In genomic region chr19:14536926-14537692, GRCh38 we compare ENCODE assay signal across 9 cellular contexts. TPM values are rescaled to one million over a fixed set of nuclear protein-coding genes. Genes with fewer than 3 reads are reported as not detected.
A peak's percentile ranks its signal among the peaks of the same experiment; 100 is the strongest.
DNase-seq lines count a peak whose midpoint lies in the region; ATAC-seq, FAIRE-seq and TF ChIP-seq lines count a peak whose summit lies in the region.
"Had no signal": no experiment of that assay in that cellular context is flagged by ENCODE, and none has a peak within 500 bp of the region (broad histone marks: within the 10 kb centered on the region; RNA-seq: fewer than 3 reads in every experiment).

No MANE protein-coding gene starts in this region.

- dilution Hi-C loops in endothelial cell of umbilical vein (cut with MboI; ENCODE audit: extremely low pct_ligation_motif_present, low sequenced_read_pairs): no loop called here

- CTCF ChIA-PET in endothelial cell of umbilical vein (lab: Charles Lee): interaction anchor here (0.6 kb wide), 1 partner anchor 137 kb away, joined by 3 read pairs; no protein-coding TSS in a partner anchor
- CTCF ChIA-PET in naive thymus-derived CD4-positive, alpha-beta T cell (lab: Charles Lee): interaction anchor here (0.6 to 0.8 kb wide), 2 partner anchors 31 to 42 kb away, joined by 3 read pairs; no protein-coding TSS in a partner anchor

- no peaks in the 10 kb centered on the region for H3K36me3 Mint-ChIP-seq in T-helper 17 cell (ENCODE audit: low read depth)
- peaks cover 0 to 13% (median 5%) of the 10 kb centered on the region in 5 donors for H3K36me3 Mint-ChIP-seq in naive thymus-derived CD4-positive, alpha-beta T cell

- no peaks in the 10 kb centered on the region for H3K27me3 ChIP-seq in endothelial cell of umbilical vein (ENCODE audit: control insufficient read depth in 2 of 2, insufficient read depth in 2 of 2, low read length in 2 of 2)
- H3K27me3 ChIP-seq in naive thymus-derived CD4-positive, alpha-beta T cell (ENCODE audit: control insufficient read depth in 2 of 2, insufficient read depth in 2 of 2, low read length in 2 of 2): no peaks in the 10 kb centered on the region

- no peak overlapping the region for H3K9ac ChIP-seq in endothelial cell of umbilical vein (replicated peaks; ENCODE audit: extremely low read depth, insufficient read depth, low read length)

- no peaks in the 10 kb centered on the region for H3K9me3 Mint-ChIP-seq in naive thymus-derived CD4-positive, alpha-beta T cell

- no peaks in the 10 kb centered on the region for H4K20me1 ChIP-seq in endothelial cell of umbilical vein (replicated peaks; ENCODE audit: control insufficient read depth, extremely low read depth, insufficient read depth, low read length)

- POLR2A ChIA-PET in endothelial cell of umbilical vein (lab: Charles Lee): interaction anchor here (1.3 kb wide), 1 partner anchor 18 kb away, joined by 3 read pairs; no protein-coding TSS in a partner anchor
- POLR2A ChIA-PET in naive thymus-derived CD4-positive, alpha-beta T cell (lab: Charles Lee): interaction anchor here (0.5 to 34.0 kb wide), 7 partner anchors 8 to 1332 kb away, joined by 3 to 1101 read pairs (median 3); partner anchors contain the start of genes DNAJB1 and GIPC1

- no peak overlapping the region for H2AFZ ChIP-seq in endothelial cell of umbilical vein (ENCODE audit: low read depth, low read length)

- H3K27ac ChIP-seq in endothelial cell of umbilical vein (ENCODE audit: insufficient read depth, low read depth, low read length): no peak overlapping the region
- H3K27ac ChIP-seq in naive thymus-derived CD4-positive, alpha-beta T cell (ENCODE audit: low read depth, low read length): peak overlapping the region; percentile 41

- ATAC-seq in T-helper 17 cell (peak; percentile 68), HG03469 (IDR thresholded peaks at IDR 0.05; ENCODE audit: unreplicated experiment) (no peak), GM18867 (IDR thresholded peaks at IDR 0.05; ENCODE audit: unreplicated experiment) (no peak)
- peak; percentile 71 for ATAC-seq in naive thymus-derived CD4-positive, alpha-beta T cell

- H3K27me3 Mint-ChIP-seq in T-helper 17 cell: no peaks in the 10 kb centered on the region
- H3K27me3 Mint-ChIP-seq in naive thymus-derived CD4-positive, alpha-beta T cell: no peaks in the 10 kb centered on the region

- H3K36me3 ChIP-seq in endothelial cell of umbilical vein (ENCODE audit: control insufficient read depth in 2 of 2, extremely low read depth in 1 of 2, insufficient read depth in 2 of 2, low read length in 2 of 2): no peaks in the 10 kb centered on the region
- peaks cover 0 to 22% (median 3%) of the 10 kb centered on the region in 3 experiments for H3K36me3 ChIP-seq in naive thymus-derived CD4-positive, alpha-beta T cell (ENCODE audit: control insufficient read depth in 2 of 3, insufficient read depth in 3 of 3, low read length in 3 of 3)

- H3K79me2 ChIP-seq in endothelial cell of umbilical vein (ENCODE audit: control insufficient read depth, insufficient read depth, low read length): peaks cover 8% of the 10 kb centered on the region

- H3K4me2 ChIP-seq in endothelial cell of umbilical vein (ENCODE audit: insufficient read depth, low read length): no peak overlapping the region

- no TSS peak for BruUV-seq in endothelial cell of umbilical vein (replicated peaks; lab: Mats Ljungman, UMichigan)

- peak; percentile 71 for DNase-seq in H54 (ENCODE audit: insufficient read length, low spot score)
- DNase-seq in T-helper 17 cell: peak in 2 of 3 donors; percentile 29 to 35
- peak; percentile 77 for DNase-seq in endothelial cell of umbilical vein (ENCODE audit: low read depth, low spot score)
- DNase-seq in naive thymus-derived CD4-positive, alpha-beta T cell: peak in 7 of 9 donors; percentile 27 to 55 (median 40)
- no peak for DNase-seq in T-helper 9 cell
- no peak for DNase-seq in H4 (ENCODE audit: low spot score)

- H3K9me3 ChIP-seq in T-helper 17 cell (ENCODE audit: control insufficient read depth, low read length, poor library complexity, severe bottlenecking) (no peaks in the 10 kb centered on the region), endothelial cell of umbilical vein (replicated peaks; ENCODE audit: control insufficient read depth, insufficient read depth, low read length) (no peaks in the 10 kb centered on the region)
- H3K9me3 ChIP-seq in naive thymus-derived CD4-positive, alpha-beta T cell (ENCODE audit: control insufficient read depth in 2 of 3, low read length in 3 of 3): no peaks in the 10 kb centered on the region

- no peaks in the 10 kb centered on the region for H3K9me1 ChIP-seq in endothelial cell of umbilical vein (replicated peaks; ENCODE audit: control insufficient read depth, extremely low read depth, insufficient read depth, low read length)

- H3K27ac Mint-ChIP-seq in T-helper 17 cell: peak overlapping the region; percentile 19
- H3K27ac Mint-ChIP-seq in naive thymus-derived CD4-positive, alpha-beta T cell: peak overlapping the region in 8 of 9 donors; percentile 32 to 85 (median 52)

- peak overlapping the region in 1 of 3 experiments; percentile 40 for H3K4me3 ChIP-seq in endothelial cell of umbilical vein (replicated peaks in 1 of 3; ENCODE audit: insufficient read depth in 1 of 3, low read depth in 1 of 3, low read length in 3 of 3)
- H3K4me3 ChIP-seq in naive thymus-derived CD4-positive, alpha-beta T cell (ENCODE audit: low read length): no peak overlapping the region

- peaks cover 11% of the 10 kb centered on the region for H3K4me1 Mint-ChIP-seq in T-helper 17 cell
- peaks cover 0 to 81% (median 52%) of the 10 kb centered on the region in 7 donors for H3K4me1 Mint-ChIP-seq in naive thymus-derived CD4-positive, alpha-beta T cell

- no peak for FAIRE-seq in H54 (lab: Jason Lieb, UNC)
- peak; percentile 81 for FAIRE-seq in endothelial cell of umbilical vein (lab: Jason Lieb, UNC)

- no peak for TF ChIP-seq POLR2A in H54 (IDR thresholded peaks at IDR 0.05; ENCODE audit: low read depth, low read length)
- TF ChIP-seq POLR2A in endothelial cell of umbilical vein (IDR thresholded peaks at IDR 0.05; ENCODE audit: low read depth, low read length): no peak

- intact Hi-C loops in endothelial cell of umbilical vein (cut with micrococcal nuclease): loop anchor here (1.0 kb wide), 1 partner anchor 19 kb away; no protein-coding TSS in a partner anchor
- intact Hi-C loops in naive thymus-derived CD4-positive, alpha-beta T cell (cut with micrococcal nuclease): no loop called here

- H3K4me3 Mint-ChIP-seq in T-helper 17 cell: no peak overlapping the region
- peak overlapping the region in 6 of 10 donors; percentile 6 to 56 (median 32) for H3K4me3 Mint-ChIP-seq in naive thymus-derived CD4-positive, alpha-beta T cell

- no peaks in the 10 kb centered on the region for H3K4me1 ChIP-seq in endothelial cell of umbilical vein (ENCODE audit: control insufficient read depth, extremely low read depth, insufficient read depth, low read length)
- H3K4me1 ChIP-seq in naive thymus-derived CD4-positive, alpha-beta T cell (ENCODE audit: control insufficient read depth in 2 of 2, insufficient read depth in 2 of 2, low read length in 2 of 2): peaks cover 0 to 18% of the 10 kb centered on the region in 2 donors

- no peak for TF ChIP-seq CTCF in endothelial cell of umbilical vein (IDR thresholded peaks at IDR 0.05; ENCODE audit: extremely low read depth in 1 of 2, insufficient read depth in 1 of 2, low read depth in 1 of 2, low read length in 2 of 2)

RNA-seq across cellular contexts. Expression of gene TECR, which starts 7.7 kb away (rescaled TPM):
- 100 to 1,000 TPM; 111 to 125 TPM for total RNA-seq in T-helper 17 cell
- 109 and 110 TPM in 2 replicates for total RNA-seq in endothelial cell of umbilical vein
- 193 and 231 TPM in 2 replicates for polyA plus RNA-seq in endothelial cell of umbilical vein
- 84.4 and 92.2 TPM in 2 replicates for polyA plus RNA-seq in endothelial cell of umbilical vein (2011; cell fraction: cytosol; rRNA removed)
- polyA plus RNA-seq in endothelial cell of umbilical vein (2011; cell fraction: nucleus; rRNA removed): 86.2 and 88.0 TPM in 2 replicates
- 75.8 and 79.0 TPM in 2 replicates for polyA plus RNA-seq in endothelial cell of umbilical vein (2012)
- 99.0 and 116 TPM in 2 replicates for polyA minus RNA-seq in endothelial cell of umbilical vein
- polyA minus RNA-seq in endothelial cell of umbilical vein (2011; cell fraction: cytosol; rRNA and poly(A)+ RNA removed): 376 TPM
- polyA minus RNA-seq in endothelial cell of umbilical vein (2011; cell fraction: nucleus; rRNA and poly(A)+ RNA removed): 30.6 and 38.0 TPM in 2 replicates
- 100 to 1,000 TPM; 123 to 218 (median 150) TPM for total RNA-seq in naive thymus-derived CD4-positive, alpha-beta T cell
- polyA plus RNA-seq in naive thymus-derived CD4-positive, alpha-beta T cell: 100 to 1,000 TPM; 290 to 325 TPM
- total RNA-seq in H4 (2014; rRNA removed; shearing (Covaris generic)): 80.7 and 124 TPM in 2 replicates

RNA-seq across cellular contexts. Expression of gene DNAJB1, which starts 18.9 kb away (rescaled TPM):
- 100 to 1,000 TPM; 483 to 558 TPM for total RNA-seq in T-helper 17 cell
- 55.8 and 58.6 TPM in 2 replicates for total RNA-seq in endothelial cell of umbilical vein
- 49.4 and 59.8 TPM in 2 replicates for polyA plus RNA-seq in endothelial cell of umbilical vein
- polyA plus RNA-seq in endothelial cell of umbilical vein (2011; cell fraction: cytosol; rRNA removed): 53.9 and 57.8 TPM in 2 replicates
- polyA plus RNA-seq in endothelial cell of umbilical vein (2011; cell fraction: nucleus; rRNA removed): 29.2 and 33.8 TPM in 2 replicates
- 54.7 and 65.1 TPM in 2 replicates for polyA plus RNA-seq in endothelial cell of umbilical vein (2012)
- 44.9 and 48.7 TPM in 2 replicates for polyA minus RNA-seq in endothelial cell of umbilical vein
- polyA minus RNA-seq in endothelial cell of umbilical vein (2011; cell fraction: cytosol; rRNA and poly(A)+ RNA removed): 45.8 TPM
- 14.2 and 15.0 TPM in 2 replicates for polyA minus RNA-seq in endothelial cell of umbilical vein (2011; cell fraction: nucleus; rRNA and poly(A)+ RNA removed)
- 100 to 1,000 TPM in 4 of 5 experiments, 10 to 100 TPM in 1; 87.4 to 574 (median 177) TPM for total RNA-seq in naive thymus-derived CD4-positive, alpha-beta T cell
- 100 to 1,000 TPM; 221 to 307 TPM for polyA plus RNA-seq in naive thymus-derived CD4-positive, alpha-beta T cell
- total RNA-seq in H4 (2014; rRNA removed; shearing (Covaris generic)): 110 and 137 TPM in 2 replicates

RNA-seq across cellular contexts. Expression of gene NDUFB7, which starts 34.8 kb away (rescaled TPM):
- total RNA-seq in T-helper 17 cell (10 to 100 TPM; 60.7 to 62.5 TPM), endothelial cell of umbilical vein (170 and 177 TPM in 2 replicates)
- polyA plus RNA-seq in endothelial cell of umbilical vein: 655 and 916 TPM in 2 replicates
- polyA plus RNA-seq in endothelial cell of umbilical vein (2011; cell fraction: cytosol; rRNA removed): 304 and 482 TPM in 2 replicates
- polyA plus RNA-seq in endothelial cell of umbilical vein (2011; cell fraction: nucleus; rRNA removed): 91.3 and 158 TPM in 2 replicates
- polyA plus RNA-seq in endothelial cell of umbilical vein (2012): 112 and 205 TPM in 2 replicates
- 73.0 and 77.9 TPM in 2 replicates for polyA minus RNA-seq in endothelial cell of umbilical vein
- polyA minus RNA-seq in endothelial cell of umbilical vein (2011; cell fraction: cytosol; rRNA and poly(A)+ RNA removed): 132 TPM
- 10.6 and 25.2 TPM in 2 replicates for polyA minus RNA-seq in endothelial cell of umbilical vein (2011; cell fraction: nucleus; rRNA and poly(A)+ RNA removed)
- 100 to 1,000 TPM in 1 of 5 experiments, 10 to 100 TPM in 4; 50.6 to 129 (median 63.4) TPM for total RNA-seq in naive thymus-derived CD4-positive, alpha-beta T cell
- 100 to 1,000 TPM; 194 to 210 TPM for polyA plus RNA-seq in naive thymus-derived CD4-positive, alpha-beta T cell
- total RNA-seq in H4 (2014; rRNA removed; shearing (Covaris generic)): 268 and 303 TPM in 2 replicates

RNA-seq across cellular contexts. Expression of gene GIPC1, which starts 41.2 kb away (rescaled TPM):
- 10 to 100 TPM; 34.8 to 38.6 TPM for total RNA-seq in T-helper 17 cell
- total RNA-seq in endothelial cell of umbilical vein: 102 and 108 TPM in 2 replicates
- 141 and 159 TPM in 2 replicates for polyA plus RNA-seq in endothelial cell of umbilical vein
- polyA plus RNA-seq in endothelial cell of umbilical vein (2011; cell fraction: cytosol; rRNA removed): 65.4 and 106 TPM in 2 replicates
- polyA plus RNA-seq in endothelial cell of umbilical vein (2011; cell fraction: nucleus; rRNA removed): 65.6 and 67.3 TPM in 2 replicates
- 76.4 and 123 TPM in 2 replicates for polyA plus RNA-seq in endothelial cell of umbilical vein (2012)
- polyA minus RNA-seq in endothelial cell of umbilical vein: 39.1 and 62.3 TPM in 2 replicates
- 84.5 TPM for polyA minus RNA-seq in endothelial cell of umbilical vein (2011; cell fraction: cytosol; rRNA and poly(A)+ RNA removed)
- 16.2 and 32.9 TPM in 2 replicates for polyA minus RNA-seq in endothelial cell of umbilical vein (2011; cell fraction: nucleus; rRNA and poly(A)+ RNA removed)
- total RNA-seq in naive thymus-derived CD4-positive, alpha-beta T cell: 10 to 100 TPM; 21.3 to 45.4 (median 24.7) TPM
- 10 to 100 TPM; 34.0 to 46.1 TPM for polyA plus RNA-seq in naive thymus-derived CD4-positive, alpha-beta T cell
- total RNA-seq in H4 (2014; rRNA removed; shearing (Covaris generic)): 36.5 and 62.6 TPM in 2 replicates

RNA-seq across cellular contexts. Expression of gene CLEC17A, which starts 45.8 kb away (rescaled TPM):
- total RNA-seq in T-helper 17 cell (1 to 10 TPM in 1 of 2 donors, under 1 TPM in 1; 0.34 to 2.4 TPM), endothelial cell of umbilical vein (not detected in 2 replicates)
- polyA plus RNA-seq in endothelial cell of umbilical vein: 0.07 TPM in 1 of 2 replicates, not detected in the other
- polyA plus RNA-seq in endothelial cell of umbilical vein (2011; cell fraction: cytosol; rRNA removed): not detected in 2 replicates
- polyA plus RNA-seq in endothelial cell of umbilical vein (2011; cell fraction: nucleus; rRNA removed): 0.07 TPM in 1 of 2 replicates, not detected in the other
- not detected in 2 replicates for polyA plus RNA-seq in endothelial cell of umbilical vein (2012)
- polyA minus RNA-seq in endothelial cell of umbilical vein: not detected in 2 replicates
- not detected for polyA minus RNA-seq in endothelial cell of umbilical vein (2011; cell fraction: cytosol; rRNA and poly(A)+ RNA removed)
- not detected in 2 replicates for polyA minus RNA-seq in endothelial cell of umbilical vein (2011; cell fraction: nucleus; rRNA and poly(A)+ RNA removed)
- under 1 TPM in 1 of 5 experiments, not detected in 4; 0.83 TPM for total RNA-seq in naive thymus-derived CD4-positive, alpha-beta T cell
- polyA plus RNA-seq in naive thymus-derived CD4-positive, alpha-beta T cell: under 1 TPM; 0.13 TPM
- total RNA-seq in H4 (2014; rRNA removed; shearing (Covaris generic)): not detected in 2 replicates
- total RNA-seq: temporal lobe had no signal

Comparison
In these comparisons a context has a peak if more than half of its experiments do, and no peak if none do; other contexts are left out.
1. DNase-seq: peak in H54 (single experiment), T-helper 17 cell (2 of 3), endothelial cell of umbilical vein (single experiment) and naive thymus-derived CD4-positive, alpha-beta T cell (7 of 9); none in T-helper 9 cell (single experiment) and H4 (single experiment).
2. ATAC-seq: peak in T-helper 17 cell (single experiment) and naive thymus-derived CD4-positive, alpha-beta T cell (single experiment); none in HG03469 (single experiment) and GM18867 (single experiment).